1 cellular context compared by ENCODE assay signal in genomic region chr13:35285677-35286076, GRCh38.
TF ChIP-seq lines count a peak whose summit lies in the region.

No MANE protein-coding gene starts in this region.

TF ChIP-seq in GM23338, 12 proteins besides CTCF, POLR2A, EP300 and RAD21 (continued from another document):
- no peak for TF ChIP-seq ZNF462 (CRISPR knock-in tag; IDR thresholded peaks at IDR 0.05)
- TF ChIP-seq STAT1 (IDR thresholded peaks at IDR 0.05; ENCODE audit: unreplicated experiment) = no peak
- no peak for TF ChIP-seq JUNB (IDR thresholded peaks at IDR 0.05; ENCODE audit: unreplicated experiment)
- no peak for TF ChIP-seq REST (IDR thresholded peaks at IDR 0.05; ENCODE audit: unreplicated experiment)
- TF ChIP-seq, protein P1, sequence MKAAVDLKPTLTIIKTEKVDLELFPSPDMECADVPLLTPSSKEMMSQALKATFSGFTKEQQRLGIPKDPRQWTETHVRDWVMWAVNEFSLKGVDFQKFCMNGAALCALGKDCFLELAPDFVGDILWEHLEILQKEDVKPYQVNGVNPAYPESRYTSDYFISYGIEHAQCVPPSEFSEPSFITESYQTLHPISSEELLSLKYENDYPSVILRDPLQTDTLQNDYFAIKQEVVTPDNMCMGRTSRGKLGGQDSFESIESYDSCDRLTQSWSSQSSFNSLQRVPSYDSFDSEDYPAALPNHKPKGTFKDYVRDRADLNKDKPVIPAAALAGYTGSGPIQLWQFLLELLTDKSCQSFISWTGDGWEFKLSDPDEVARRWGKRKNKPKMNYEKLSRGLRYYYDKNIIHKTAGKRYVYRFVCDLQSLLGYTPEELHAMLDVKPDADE (IDR thresholded peaks at IDR 0.05) = no peak
- TF ChIP-seq ZNF331 (CRISPR knock-in tag; IDR thresholded peaks at IDR 0.05; ENCODE audit: low read depth) = no peak
